15 cellular contexts compared by ENCODE assay signal in genomic region chr3:127915937-127916480, GRCh38. TPM values are rescaled to one million over a fixed set of nuclear protein-coding genes. Genes with fewer than 3 reads are reported as not detected.
DNase-seq lines count a peak whose midpoint lies in the region; ATAC-seq, FAIRE-seq and TF ChIP-seq lines count a peak whose summit lies in the region.
"Had no signal": no experiment of that assay in that cellular context is flagged by ENCODE, and none has a peak within 500 bp of the region (broad histone marks: within the 10 kb centered on the region; RNA-seq: fewer than 3 reads in every experiment).

No MANE protein-coding gene starts in this region.

- H3K27me3 ChIP-seq in pancreas: no peaks in the 10 kb centered on the region
- no peaks in the 10 kb centered on the region for H3K27me3 ChIP-seq in ovary

- ATAC-seq in WTC11 (no peak), pancreas (peak in 3 of 4 donors; percentile 18 to 27 (median 24)), HG02759 (IDR thresholded peaks at IDR 0.05; ENCODE audit: unreplicated experiment) (no peak)

- H3K27ac Mint-ChIP-seq in WTC11 (no peak overlapping the region), glutamatergic neuron (ENCODE audit: unreplicated experiment) (no peak overlapping the region)

- peak overlapping the region; percentile 61 for H3K4me3 Mint-ChIP-seq in WTC11
- peak overlapping the region; percentile 72 for H3K4me3 Mint-ChIP-seq in glutamatergic neuron (ENCODE audit: unreplicated experiment)

- H3K27me3 Mint-ChIP-seq in WTC11 (ENCODE audit: low read depth) (peaks cover 62% of the 10 kb centered on the region), glutamatergic neuron (ENCODE audit: unreplicated experiment) (peaks cover 8% of the 10 kb centered on the region)

- H3K4me3 ChIP-seq in pancreas: peak overlapping the region in 3 of 4 donors; percentile 24 to 52 (median 45)
- no peak overlapping the region for H3K4me3 ChIP-seq in ovary

- 59 to 81% methylated on average over 9 of the region's 9 CpGs for WGBS in pancreas, 2 donors
- 40 to 50% (median 45%) methylated on average over 9 of the region's 9 CpGs for WGBS in ovary, 3 donors

- CTCF ChIA-PET in WTC11 (lab: Charles Lee): interaction anchor here (0.7 kb wide), 1 partner anchor 237 kb away, joined by 3 read pairs; no protein-coding TSS in a partner anchor

- H3K36me3 Mint-ChIP-seq in WTC11: peaks cover 9% of the 10 kb centered on the region; the same call in 1 of the 2 replicates
- H3K36me3 Mint-ChIP-seq in glutamatergic neuron (ENCODE audit: unreplicated experiment): no peaks in the 10 kb centered on the region

- H3K9me3 Mint-ChIP-seq in WTC11 (peaks cover 16% of the 10 kb centered on the region), glutamatergic neuron (ENCODE audit: unreplicated experiment) (peaks cover 1% of the 10 kb centered on the region)

- peaks cover 0 to 3% (median 3%) of the 10 kb centered on the region in 3 donors for H3K4me1 ChIP-seq in pancreas
- peaks cover 12% of the 10 kb centered on the region for H3K4me1 ChIP-seq in ovary (ENCODE audit: insufficient read depth)

- POLR2A ChIA-PET in WTC11 (lab: Charles Lee): interaction anchor here (1.0 kb wide), 1 partner anchor 74 kb away, joined by 3 read pairs; no protein-coding TSS in a partner anchor

- peak overlapping the region in 2 of 4 donors; percentile 51 to 62 for H3K27ac ChIP-seq in pancreas
- H3K27ac ChIP-seq in ovary: peak overlapping the region in 1 of 2 donors; percentile 54

- H3K36me3 ChIP-seq in pancreas: no peaks in the 10 kb centered on the region
- H3K36me3 ChIP-seq in ovary: no peaks in the 10 kb centered on the region

- H3K9me3 ChIP-seq in pancreas (no peaks in the 10 kb centered on the region), ovary (no peaks in the 10 kb centered on the region)

- TF ChIP-seq POLR2A in ovary (IDR thresholded peaks at IDR 0.05): no peak

- H3K4me1 Mint-ChIP-seq in WTC11: peaks cover 3% of the 10 kb centered on the region; the same call in 1 of the 2 replicates
- peaks cover 15% of the 10 kb centered on the region for H3K4me1 Mint-ChIP-seq in glutamatergic neuron (ENCODE audit: low read depth, unreplicated experiment)

- no peak for FAIRE-seq in pancreas (lab: Jason Lieb, UNC)
- FAIRE-seq: endothelial cell of umbilical vein had no signal

- TF ChIP-seq CTCF in WTC11 (IDR thresholded peaks at IDR 0.05): no peak
- TF ChIP-seq CTCF in glutamatergic neuron (IDR thresholded peaks at IDR 0.05; ENCODE audit: partially characterized antibody, unreplicated experiment): no peak
- no peak for TF ChIP-seq CTCF in pancreas (IDR thresholded peaks at IDR 0.05)
- no peak for TF ChIP-seq CTCF in ovary (IDR thresholded peaks at IDR 0.05)

- no peak for TF ChIP-seq EP300 in ovary (IDR thresholded peaks at IDR 0.05)

- DNase-seq in COLO668 (lab: John Stamatoyannopoulos, UW; ENCODE audit: unreplicated experiment): peak; percentile 20
- DNase-seq in WTC11 (ENCODE audit: low spot score): no peak
- no peak for DNase-seq in glutamatergic neuron
- DNase-seq in pancreas: no peak
- DNase-seq in NCI-H748 treated with DMSO at 0.1 percent for 48 hours (lab: John Stamatoyannopoulos, UW): no peak
- no peak for DNase-seq in effector CD4-positive, alpha-beta T cell
- no peak for DNase-seq in ovary
- DNase-seq: activated CD4-positive, alpha-beta T cell treated with anti-CD3 and anti-CD28 coated beads for 48 hours; stimulated activated CD4-positive, alpha-beta T cell treated with anti-CD3 and anti-CD28 coated beads, Interleukin-1b, Interleukin-23, amount 100 ng/mL, for 48 hours had no signal

- intact Hi-C loops in pancreas (cut with DNase I): no loop called here
- intact Hi-C loops in ovary (cut with DNase I): no loop called here

TF ChIP-seq in WTC11, 78 proteins besides CTCF, POLR2A, EP300 and RAD21 (continues in another document):
- TF ChIP-seq GTF2I (CRISPR knock-in tag; conservative IDR thresholded peaks at IDR 0.05) (no peak), ARID4B (CRISPR knock-in tag; IDR thresholded peaks at IDR 0.05; ENCODE audit: borderline replicate concordance) (no peak), PREB (CRISPR knock-in tag; IDR thresholded peaks at IDR 0.05; ENCODE audit: borderline replicate concordance) (no peak), FOXJ3 (CRISPR knock-in tag; IDR thresholded peaks at IDR 0.05; ENCODE audit: borderline replicate concordance) (no peak), PRDM15 (CRISPR knock-in tag; IDR thresholded peaks at IDR 0.05) (no peak), TCF7 (CRISPR knock-in tag; IDR thresholded peaks at IDR 0.05; ENCODE audit: low read depth) (no peak), ZNF263 (CRISPR knock-in tag; IDR thresholded peaks at IDR 0.05; ENCODE audit: low read depth) (no peak)

RNA-seq across cellular contexts. Expression of gene KBTBD12, which starts 1.0 kb away (rescaled TPM):
- 0.22 to 0.66 TPM (median 0.30 TPM) in 3 replicates for total RNA-seq in WTC11 (2021)
- not detected for total RNA-seq in glutamatergic neuron (ENCODE audit: unreplicated experiment)
- 1 to 10 TPM; 1.2 to 2.9 (median 1.6) TPM for total RNA-seq in pancreas
- 1 to 10 TPM in 1 of 2 donors, under 1 TPM in 1; 0.68 to 3.7 TPM for polyA plus RNA-seq in pancreas
- total RNA-seq in ovary: 1 to 10 TPM in 1 of 7 donors, under 1 TPM in 4, not detected in 2; 0.20 to 1.1 (median 0.42) TPM
- polyA plus RNA-seq in ovary: under 1 TPM; 0.12 to 0.87 TPM
- total RNA-seq: endothelial cell of umbilical vein; MCF 10A; NCI-H460; T-helper 1 cell treated with Interleukin-12 subunit alpha and Interleukin-12 subunit beta and Interleukin-4 antibody, amounts not matched to agents 30 ng/mL and 1 ng/mL, for 36 hours had no signal
- polyA plus RNA-seq: BJ, endothelial cell of umbilical vein had no signal

Comparison
In these comparisons a context has a peak if more than half of its experiments do, and no peak if none do; other contexts are left out.
1. ATAC-seq: peak in pancreas (3 of 4); none in WTC11 (single experiment) and HG02759 (single experiment).